Comparison of ENCODE assay signal across 26 cellular contexts in the genomic region with DNA sequence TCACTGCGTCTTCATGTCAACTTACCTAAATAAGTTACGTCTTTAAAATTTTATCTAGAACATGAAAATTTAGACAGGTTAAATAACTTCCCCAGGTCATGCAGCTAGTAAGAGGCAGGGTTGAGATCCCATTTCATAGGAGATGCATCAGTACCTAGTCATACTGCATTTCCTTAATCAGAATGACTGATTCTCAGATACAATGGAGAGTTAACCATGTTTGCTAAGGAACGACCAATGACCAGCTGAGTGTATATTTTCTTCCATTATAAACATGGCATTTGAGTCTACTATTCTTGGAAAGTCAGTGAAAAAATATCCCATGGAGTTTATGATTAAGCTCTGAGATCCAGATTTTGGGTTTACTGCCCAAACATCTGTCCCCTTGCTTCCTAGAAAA. TPM values are rescaled to one million over a fixed set of nuclear protein-coding genes. Genes with fewer than 3 reads are reported as not detected.
"Had no signal": no experiment of that assay in that cellular context is flagged by ENCODE, and none has a peak within 500 bp of the region (broad histone marks: within the 10 kb centered on the region; RNA-seq: fewer than 3 reads in every experiment).

No MANE protein-coding gene starts in this region.

- H3K36me3 Mint-ChIP-seq: activated naive CD4-positive, alpha-beta T cell treated with anti-CD3 and anti-CD28 coated beads, Interleukin-2, amount 50 U/mL, for 24 hours; brain; neural progenitor cell had no signal

- H3K27me3 Mint-ChIP-seq: activated naive CD4-positive, alpha-beta T cell treated with anti-CD3 and anti-CD28 coated beads, Interleukin-2, amount 50 U/mL, for 24 hours; brain; naive B cell; progenitor cell of endocrine pancreas had no signal

- H3K4me3 Mint-ChIP-seq: activated CD8-positive, alpha-beta T cell treated with anti-CD3 and anti-CD28 coated beads, Interleukin-2, amount 10 ng/mL, durations not matched to agents 7 days and 5 days; activated naive CD4-positive, alpha-beta T cell treated with anti-CD3 and anti-CD28 coated beads, Interleukin-2, amount 50 U/mL, for 24 hours; brain; endodermal cell; neural progenitor cell had no signal

- FAIRE-seq: kidney had no signal

- H3K27ac Mint-ChIP-seq: activated naive CD4-positive, alpha-beta T cell treated with anti-CD3 and anti-CD28 coated beads, Interleukin-2, amount 50 U/mL, for 24 hours; brain; endodermal cell; neural progenitor cell; progenitor cell of endocrine pancreas had no signal

- H3K4me1 Mint-ChIP-seq: activated naive CD4-positive, alpha-beta T cell treated with anti-CD3 and anti-CD28 coated beads, Interleukin-2, amount 50 U/mL, for 24 hours had no signal

- H3K27me3 ChIP-seq: heart right ventricle, neural progenitor cell, sigmoid colon, upper lobe of left lung had no signal

- H3K9me3 ChIP-seq: lower lobe of right lung, sigmoid colon, thoracic aorta, upper lobe of left lung had no signal

- H3K9ac ChIP-seq: neural progenitor cell had no signal

- H3K27ac ChIP-seq: neural progenitor cell, WERI-Rb-1 had no signal

- H3K9me3 Mint-ChIP-seq: activated naive CD4-positive, alpha-beta T cell treated with anti-CD3 and anti-CD28 coated beads, Interleukin-2, amount 50 U/mL, for 24 hours had no signal

- H3K4me2 ChIP-seq: neural progenitor cell, smooth muscle cell had no signal

- H3K36me3 ChIP-seq: heart right ventricle, lower lobe of right lung, neural progenitor cell, sigmoid colon, thoracic aorta, upper lobe of left lung, WERI-Rb-1 had no signal

- ATAC-seq: activated CD8-positive, alpha-beta T cell treated with anti-CD3 and anti-CD28 coated beads, Interleukin-2, amount 10 ng/mL, durations not matched to agents 7 days and 5 days; heart right ventricle; lower lobe of right lung had no signal

- DNase-seq: activated CD4-positive, alpha-beta T cell treated with anti-CD3 and anti-CD28 coated beads for 1 hour; activated CD4-positive, alpha-beta T cell treated with anti-CD3 and anti-CD28 coated beads, Interleukin-2, amount 50 U/mL, for 1 hour; activated CD8-positive, alpha-beta T cell treated with anti-CD3 and anti-CD28 coated beads, Interleukin-2, amount 10 ng/mL, durations not matched to agents 7 days and 5 days; activated gamma-delta T cell treated with Interleukin-2 at 50 U/mL for 16 hours; activated T-cell treated with anti-CD3 and anti-CD28 coated beads, Interleukin-2, amount 50 U/mL, for 1 hour; anterior cingulate cortex; caudate nucleus; endodermal cell; heart right ventricle; kidney; lower lobe of right lung; naive B cell; retina; sigmoid colon; stimulated activated CD4-positive, alpha-beta T cell treated with anti-CD3 and anti-CD28 coated beads, Interleukin-15, amount 100 ng/mL, for 24 hours; stimulated activated CD8-positive, alpha-beta memory T cell treated with anti-CD3 and anti-CD28 coated beads, Interleukin-4, amount 100 ng/mL, for 48 hours; stimulated activated naive CD4-positive, alpha-beta T cell treated with Interleukin-2 at 50 U/mL for 16 hours; upper lobe of left lung; WERI-Rb-1 had no signal

- H2AFZ ChIP-seq: neural progenitor cell had no signal

- H3K4me3 ChIP-seq: heart right ventricle, lower lobe of right lung, neural progenitor cell, sigmoid colon, smooth muscle cell, thoracic aorta, upper lobe of left lung had no signal

RNA-seq across cellular contexts. Expression of a gene that starts 39.6 kb away (rescaled TPM):
- total RNA-seq: epithelial cell of proximal tubule, progenitor cell of endocrine pancreas had no signal
